ENCODE assay signal across 8 cellular contexts in genomic region chr10:46022978-46023702, GRCh38.
DNase-seq lines count a peak whose midpoint lies in the region; ATAC-seq and TF ChIP-seq lines count a peak whose summit lies in the region.

No MANE protein-coding gene starts in this region.

- TF ChIP-seq CTCF in AG04449 (IDR thresholded peaks at IDR 0.05; ENCODE audit: insufficient read depth, low read length, missing control alignments), result peak; percentile 42

- POLR2A ChIA-PET in AG04449 (lab: Yijun Ruan, JAX), result no interaction called here

- peak overlapping the region; percentile 81 for H3K4me3 ChIP-seq in AG04449 (ENCODE audit: low read depth, low read length)

- CTCF ChIA-PET in AG04449 (lab: Yijun Ruan, JAX), result interaction anchor here (1.1 to 1.4 kb wide), 2 partner anchors 11 to 17 kb away, joined by 4 to 6 read pairs; no protein-coding TSS in a partner anchor

- no peak for DNase-seq in AG04449 (ENCODE audit: low read depth, low spot score)
- peak; percentile 5 for DNase-seq in NCI-H748 treated with DMSO at 0.1 percent for 48 hours (lab: John Stamatoyannopoulos, UW)
- DNase-seq in activated CD8-positive, alpha-beta memory T cell treated with anti-CD3 and anti-CD28 coated beads for 1 hour (ENCODE audit: extremely low read depth in 1 of 2, low read depth in 1 of 2), result peak; percentile 44 to 67
- peak; percentile 71 for DNase-seq in effector CD8-positive, alpha-beta T cell (lab: John Stamatoyannopoulos, UW)
- DNase-seq in medulla oblongata (ENCODE audit: extremely low spot score), result peak; percentile 96
- DNase-seq in stimulated activated CD4-positive, alpha-beta T cell treated with anti-CD3 and anti-CD28 coated beads, TNF-alpha, amount 100 ng/mL, for 4 hours (ENCODE audit: low read depth in 3 of 3), result peak; percentile 52 to 58 (median 57)

- peak; percentile 72 for ATAC-seq in GM18858 (IDR thresholded peaks at IDR 0.05; ENCODE audit: unreplicated experiment)
- peak; percentile 92 for ATAC-seq in HG03066 (IDR thresholded peaks at IDR 0.05; ENCODE audit: low read depth, unreplicated experiment)
